ENCODE assay signal across 20 cellular contexts in genomic region chr21:38234395-38235142, GRCh38. TPM values are rescaled to one million over a fixed set of nuclear protein-coding genes. Genes with fewer than 3 reads are reported as not detected.
DNase-seq lines count a peak whose midpoint lies in the region; ATAC-seq and TF ChIP-seq lines count a peak whose summit lies in the region.
"Had no signal": no experiment of that assay in that cellular context is flagged by ENCODE, and none has a peak within 500 bp of the region (broad histone marks: within the 10 kb centered on the region; RNA-seq: fewer than 3 reads in every experiment).

No MANE protein-coding gene starts in this region.

- no peaks in the 10 kb centered on the region for H3K36me3 ChIP-seq in body of pancreas (replicated peaks in 1 of 2; ENCODE audit: insufficient read depth in 1 of 2, low read depth in 2 of 2)
- H3K36me3 ChIP-seq in stomach: no peaks in the 10 kb centered on the region
- H3K36me3 ChIP-seq in GM23338 (ENCODE audit: insufficient read depth): peaks cover 20% of the 10 kb centered on the region

- no peaks in the 10 kb centered on the region for H3K4me1 Mint-ChIP-seq in GM23338
- H3K4me1 Mint-ChIP-seq: CD8-positive, alpha-beta memory T cell; neural crest cell; stimulated activated naive B cell treated with anti-CD40 and anti-IgM and Interleukin-4, amounts not matched to agents 10 μg/mL and 1 μg/mL and 100 μg/mL, for 72 hours had no signal

- H3K4me1 ChIP-seq in body of pancreas (peaks cover 13% of the 10 kb centered on the region), stomach (peaks cover 0 to 14% (median 0%) of the 10 kb centered on the region in 4 donors), GM23338 (ENCODE audit: insufficient read depth) (no peaks in the 10 kb centered on the region)

- H3K79me2 ChIP-seq in GM23338 (replicated peaks; ENCODE audit: insufficient read depth): no peaks in the 10 kb centered on the region

- no peaks in the 10 kb centered on the region for H3K27me3 ChIP-seq in body of pancreas
- H3K27me3 ChIP-seq in stomach: no peaks in the 10 kb centered on the region
- no peaks in the 10 kb centered on the region for H3K27me3 ChIP-seq in GM23338 (ENCODE audit: insufficient read depth)

- TF ChIP-seq CTCF in body of pancreas (IDR thresholded peaks at IDR 0.05) (no peak), stomach (IDR thresholded peaks at IDR 0.05) (no peak), foreskin fibroblast (IDR thresholded peaks at IDR 0.05; ENCODE audit: low read depth, low read length) (no peak), GM23338 (conservative IDR thresholded peaks at IDR 0.05; ENCODE audit: low read depth in 2 of 2) (no peak)

- peaks cover 2% of the 10 kb centered on the region; the same call in 1 of the 2 replicates for H3K9me2 ChIP-seq in GM23338 (ENCODE audit: insufficient read depth)

- WGBS in body of pancreas, 2 donors: 27 to 29% methylated on average over 6 of the region's 6 CpGs
- WGBS in stomach, 5 donors: 31 to 55% (median 47%) methylated on average over 6 of the region's 6 CpGs

- TF ChIP-seq POLR2A in body of pancreas (IDR thresholded peaks at IDR 0.05) (no peak), stomach (IDR thresholded peaks at IDR 0.05) (no peak)

- no peaks in the 10 kb centered on the region for H4K20me1 ChIP-seq in GM23338 (replicated peaks; ENCODE audit: insufficient read depth)

- H2AFZ ChIP-seq in GM23338: no peak overlapping the region

- TF ChIP-seq EP300 in stomach (IDR thresholded peaks at IDR 0.05): no peak

- peaks cover 2% of the 10 kb centered on the region for H3K27me3 Mint-ChIP-seq in GM23338 (ENCODE audit: insufficient read depth, low read depth, poor library complexity)
- H3K27me3 Mint-ChIP-seq: IgD-negative memory B cell had no signal

- peak; percentile 59 for ATAC-seq in body of pancreas
- ATAC-seq in left colon: peak; percentile 69
- no peak for ATAC-seq in GM23338
- ATAC-seq: Panc1; SK-N-SH treated with all-trans-retinoic acid at 6 μM for 48 hours; stimulated activated naive B cell treated with anti-CD40 and anti-IgM and Interleukin-4, amounts not matched to agents 10 μg/mL and 1 μg/mL and 100 μg/mL, for 72 hours had no signal

- intact Hi-C loops in body of pancreas (cut with DNase I): no loop called here
- intact Hi-C loops in left colon (cut with DNase I, micrococcal nuclease): no loop called here
- intact Hi-C loops in stomach (cut with DNase I; ENCODE audit: low total_unique reads): no loop called here

- H3K4me2 ChIP-seq in GM23338: no peak overlapping the region

- H3K9me3 ChIP-seq in body of pancreas: peaks cover 0 to 4% (median 3%) of the 10 kb centered on the region in 3 donors
- peaks cover 1 to 14% (median 13%) of the 10 kb centered on the region in 4 donors for H3K9me3 ChIP-seq in stomach

- DNase-seq in LoVo (ENCODE audit: low spot score): peak; percentile 32
- peak in 3 of 4 donors; percentile 35 to 41 (median 40) for DNase-seq in body of pancreas
- DNase-seq in left colon: peak in 1 of 2 donors; percentile 15
- peak; percentile 63 for DNase-seq in stomach
- no peak for DNase-seq in foreskin fibroblast
- DNase-seq in GM23338 (ENCODE audit: low spot score): no peak
- no peak for DNase-seq in glomerular visceral epithelial cell (ENCODE audit: extremely low spot score)
- DNase-seq: activated CD4-positive, alpha-beta T cell treated with anti-CD3 and anti-CD28 coated beads for 1 hour; CD8-positive, alpha-beta memory T cell; glutamatergic neuron; mesenchymal stem cell; NCI-H82; stimulated activated CD4-positive, alpha-beta T cell treated with anti-CD3 and anti-CD28 coated beads, Interleukin-15, amount 100 ng/mL, for 24 hours; stimulated activated naive B cell treated with anti-CD40 and anti-IgM and Interleukin-4, amounts not matched to agents 10 μg/mL and 1 μg/mL and 100 μg/mL, for 72 hours; T1000 had no signal

- H3K4me3 ChIP-seq in body of pancreas: no peak overlapping the region
- H3K4me3 ChIP-seq in stomach: no peak overlapping the region
- no peak overlapping the region for H3K4me3 ChIP-seq in foreskin fibroblast (ENCODE audit: low read depth in 1 of 2, low read length in 2 of 2)
- H3K4me3 ChIP-seq in GM23338: no peak overlapping the region

- no peaks in the 10 kb centered on the region for H3F3A ChIP-seq in GM23338 (replicated peaks; ENCODE audit: low read depth)

- H3K27ac ChIP-seq in body of pancreas: peak overlapping the region in 3 of 4 donors; percentile 40 to 69 (median 52)
- no peak overlapping the region for H3K27ac ChIP-seq in stomach
- no peak overlapping the region for H3K27ac ChIP-seq in GM23338 (ENCODE audit: low read depth)

- no peak overlapping the region for H3K4me3 Mint-ChIP-seq in GM23338
- H3K4me3 Mint-ChIP-seq: CD8-positive, alpha-beta memory T cell; IgD-negative memory B cell; neural crest cell; stimulated activated naive B cell treated with anti-CD40 and anti-IgM and Interleukin-4, amounts not matched to agents 10 μg/mL and 1 μg/mL and 100 μg/mL, for 72 hours had no signal

- peaks cover 26% of the 10 kb centered on the region for H3K9me3 Mint-ChIP-seq in GM23338

- H3K36me3 Mint-ChIP-seq in GM23338 (ENCODE audit: low read depth): peaks cover 22% of the 10 kb centered on the region; the same call in 2 of the 3 replicates
- H3K36me3 Mint-ChIP-seq: CD8-positive, alpha-beta memory T cell; IgD-negative memory B cell; stimulated activated naive B cell treated with anti-CD40 and anti-IgM and Interleukin-4, amounts not matched to agents 10 μg/mL and 1 μg/mL and 100 μg/mL, for 72 hours had no signal

- H3K27ac Mint-ChIP-seq in GM23338: no peak overlapping the region
- H3K27ac Mint-ChIP-seq: CD8-positive, alpha-beta memory T cell; IgD-negative memory B cell; stimulated activated naive B cell treated with anti-CD40 and anti-IgM and Interleukin-4, amounts not matched to agents 10 μg/mL and 1 μg/mL and 100 μg/mL, for 72 hours had no signal

TF ChIP-seq in GM23338, 12 proteins besides CTCF, POLR2A, EP300 and RAD21 (continues in another document):
- TF ChIP-seq ZNF114 (CRISPR knock-in tag; IDR thresholded peaks at IDR 0.05): no peak
- no peak for TF ChIP-seq JUNB (IDR thresholded peaks at IDR 0.05; ENCODE audit: unreplicated experiment)
- no peak for TF ChIP-seq ETS1 (IDR thresholded peaks at IDR 0.05)
- no peak for TF ChIP-seq CREB1 (CRISPR knock-in tag; IDR thresholded peaks at IDR 0.05; ENCODE audit: low read depth)
- no peak for TF ChIP-seq REST (IDR thresholded peaks at IDR 0.05; ENCODE audit: unreplicated experiment)
- TF ChIP-seq POLR2AphosphoS5 (IDR thresholded peaks at IDR 0.05; ENCODE audit: low read depth): no peak

RNA-seq across cellular contexts. Expression of gene KCNJ15, which starts 22.2 kb away (rescaled TPM):
- total RNA-seq in body of pancreas (10 to 100 TPM; 23.1 to 27.5 TPM), left colon (under 1 TPM in 1 of 2 donors, not detected in 1; 0.21 TPM), stomach (10 to 100 TPM in 3 of 5 donors, 1 to 10 TPM in 1, not detected in 1; 5.3 to 38.4 (median 20.7) TPM)
- polyA plus RNA-seq in stomach (1 to 10 TPM; 3.5 to 7.3 (median 3.9) TPM), GM23338 (2016; fragmentation: Nextera tagmentation; extraction: Ambion mirVana) (not detected in 2 replicates)
- total RNA-seq in GM23338 (2014; rRNA removed; shearing (Covaris generic)): not detected in 2 replicates
- total RNA-seq: CD8-positive, alpha-beta memory T cell; H1 had no signal
- polyA plus RNA-seq: CD8-positive, alpha-beta memory T cell; IgD-negative memory B cell had no signal

Comparison
In these comparisons a context has a peak if more than half of its experiments do, and no peak if none do; other contexts are left out.
1. DNase-seq: peak in LoVo (single experiment), body of pancreas (3 of 4) and stomach (single experiment); none in foreskin fibroblast (0 of 2), GM23338 (single experiment) and glomerular visceral epithelial cell (single experiment).
2. H3K27ac ChIP-seq: peak in body of pancreas (3 of 4); none in stomach (0 of 5) and GM23338 (single experiment).